22 cellular contexts compared by ENCODE assay signal in genomic region chr21:32868631-32869454, GRCh38.
"Had no signal": no experiment of that assay in that cellular context is flagged by ENCODE, and none has a peak within 500 bp of the region (broad histone marks: within the 10 kb centered on the region; RNA-seq: fewer than 3 reads in every experiment).

No MANE protein-coding gene starts in this region.

- H3K4me1 ChIP-seq: Peyer's patch had no signal

- H3K27me3 ChIP-seq: Peyer's patch had no signal

- DNase-seq: activated CD4-positive, alpha-beta memory T cell treated with anti-CD3 and anti-CD28 coated beads, Interleukin-2, amount 10 ng/mL, durations not matched to agents 7 days and 5 days; activated CD4-positive, alpha-beta T cell treated with anti-CD3 and anti-CD28 coated beads for 36 hours; activated CD4-positive, alpha-beta T cell treated with anti-CD3 and anti-CD28 coated beads, Interleukin-2, amount 50 U/mL, for 1 hour; activated CD4-positive, CD25-positive, alpha-beta regulatory T cell; activated CD8-positive, alpha-beta memory T cell treated with anti-CD3 and anti-CD28 coated beads, Interleukin-2, amount 50 U/mL, for 4 hours; activated gamma-delta T cell treated with Interleukin-2 at 50 U/mL for 16 hours; activated naive CD4-positive, alpha-beta T cell treated with anti-CD3 and anti-CD28 coated beads, Interleukin-2, amount 10 ng/mL, durations not matched to agents 7 days and 5 days; activated naive CD8-positive, alpha-beta T cell treated with anti-CD3 and anti-CD28 coated beads for 36 hours; activated T-cell treated with anti-CD3 and anti-CD28 coated beads, Interleukin-2, amount 50 U/mL, for 72 hours; KG1; MM.1S; NCI-H1105; NCI-H1694; NCI-H2029; NCI-H2107; NCI-H2171 treated with DMSO at 0.1 percent for 48 hours; NCI-H226; NCI-H526 treated with DMSO at 0.1 percent for 48 hours; Peyer's patch; SHP77 treated with DMSO at 0.1 percent for 48 hours; T-helper 1 cell had no signal

- H3K36me3 ChIP-seq: Peyer's patch had no signal

- H3K4me3 ChIP-seq: Peyer's patch had no signal

- ATAC-seq: activated CD4-positive, alpha-beta T cell treated with anti-CD3 and anti-CD28 coated beads for 36 hours; activated T-cell treated with anti-CD3 and anti-CD28 coated beads, Interleukin-2, amount 50 U/mL, for 72 hours had no signal

- H3K27ac ChIP-seq: Peyer's patch, VCaP had no signal

- H3K9me3 ChIP-seq: Peyer's patch had no signal
